Comparison of ENCODE assay signal across 31 cellular contexts in the genomic region with DNA sequence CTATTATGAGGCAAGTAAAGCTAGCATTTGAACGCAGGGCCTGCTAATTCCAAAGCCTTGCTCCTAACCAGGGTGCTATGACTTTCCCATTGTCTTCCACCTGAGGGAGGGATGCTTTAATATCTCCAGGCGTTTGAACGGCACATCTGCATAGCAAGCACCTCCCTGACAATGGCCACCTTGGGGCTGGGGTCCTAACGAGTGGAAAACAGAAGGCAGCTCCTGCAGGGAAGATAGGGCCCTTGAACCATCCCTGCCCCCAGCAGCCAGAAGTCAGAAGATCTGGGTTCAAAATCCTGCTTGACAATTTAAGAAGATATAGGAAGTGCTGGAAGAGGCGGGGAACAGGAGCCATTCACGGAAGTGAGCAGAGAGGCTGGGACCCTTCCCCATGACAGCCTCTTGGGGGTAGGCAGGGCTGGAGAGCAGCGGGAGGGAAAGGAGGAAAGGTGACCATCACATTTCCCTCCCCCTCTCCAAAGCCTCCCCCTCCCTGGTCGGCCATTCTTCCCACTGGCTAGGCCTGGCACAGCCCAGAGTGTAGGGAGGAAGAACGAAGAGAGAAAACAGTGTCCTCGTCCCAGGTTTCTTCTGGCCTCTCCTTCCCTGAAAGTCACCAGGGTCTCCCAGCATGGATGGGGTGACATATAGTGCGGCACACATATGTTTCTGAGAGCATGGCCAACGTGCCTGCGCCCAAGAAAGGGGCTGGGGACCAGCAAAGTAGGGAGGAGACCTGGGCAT.
DNase-seq lines count a peak whose midpoint lies in the region; ATAC-seq, FAIRE-seq and TF ChIP-seq lines count a peak whose summit lies in the region.
"Had no signal": no experiment of that assay in that cellular context is flagged by ENCODE, and none has a peak within 500 bp of the region (broad histone marks: within the 10 kb centered on the region; RNA-seq: fewer than 3 reads in every experiment).

No MANE protein-coding gene starts in this region.

- 89% methylated on average over 13 of the region's 13 CpGs for WGBS in right cardiac atrium

- H3K4me1 ChIP-seq in left ventricle myocardium inferior (peaks cover 26% of the 10 kb centered on the region), right cardiac atrium (ENCODE audit: control insufficient read depth, insufficient read depth, low read length) (peaks cover 5% of the 10 kb centered on the region), osteoblast (ENCODE audit: insufficient read depth, low read length) (peaks cover 15% of the 10 kb centered on the region)
- H3K4me1 ChIP-seq: foreskin keratinocyte, thyroid gland had no signal

- ATAC-seq in right cardiac atrium (no peak), HG02678 (IDR thresholded peaks at IDR 0.05; ENCODE audit: unreplicated experiment) (no peak)
- ATAC-seq: activated CD8-positive, alpha-beta T cell treated with anti-CD3 and anti-CD28 coated beads, Interleukin-2, amount 10 ng/mL, durations not matched to agents 7 days and 5 days; CD8-positive, alpha-beta T cell; foreskin keratinocyte; left colon; Panc1; stimulated activated naive CD8-positive, alpha-beta T cell treated with anti-CD3 and anti-CD28 coated beads, Interleukin-15, amount 100 ng/mL, for 72 hours had no signal

- intact Hi-C loops in left ventricle myocardium inferior (cut with micrococcal nuclease), result loop anchor here (10.0 kb wide), 1 partner anchor 164 kb away; no protein-coding TSS in a partner anchor
- intact Hi-C loops in right cardiac atrium (cut with DNase I), result loop anchor here (5.0 to 10.0 kb wide), 4 partner anchors 96 to 186 kb away; no protein-coding TSS in a partner anchor

- peak overlapping the region; percentile 74 for H3K27ac ChIP-seq in left ventricle myocardium inferior (replicated peaks)
- H3K27ac ChIP-seq in right cardiac atrium (ENCODE audit: low read length), result no peak overlapping the region
- H3K27ac ChIP-seq in osteoblast (ENCODE audit: low read depth, low read length), result peak overlapping the region; percentile 69
- H3K27ac ChIP-seq: esophagus muscularis mucosa, foreskin keratinocyte, ovary had no signal

- DNase-seq in left ventricle myocardium inferior, result no peak
- no peak for DNase-seq in right cardiac atrium
- DNase-seq in bronchial epithelial cell (ENCODE audit: low read depth), result no peak
- no peak for DNase-seq in osteoblast (ENCODE audit: insufficient read length, low spot score, missing footprints)
- peak; percentile 15 for DNase-seq in ureter (ENCODE audit: low spot score)
- DNase-seq in GM20000 (ENCODE audit: low spot score), result no peak
- DNase-seq in germinal center (ENCODE audit: low spot score), result no peak
- DNase-seq: activated CD4-positive, alpha-beta T cell treated with anti-CD3 and anti-CD28 coated beads for 1 hour; activated CD8-positive, alpha-beta T cell treated with anti-CD3 and anti-CD28 coated beads, Interleukin-2, amount 10 ng/mL, durations not matched to agents 7 days and 5 days; activated gamma-delta T cell; activated T-cell treated with anti-CD3 and anti-CD28 coated beads, Interleukin-2, amount 50 U/mL, for 1 hour; dermis blood vessel endothelial cell; DMS 273 treated with DMSO at 0.1 percent for 48 hours; EL; foreskin keratinocyte; left colon; NCI-H1048; NCI-H748 treated with DMSO at 0.1 percent for 48 hours; nephron progenitor cell; SHP77 treated with DMSO at 0.1 percent for 48 hours; stimulated activated CD4-positive, alpha-beta T cell treated with anti-CD3 and anti-CD28 coated beads, Interleukin-12 subunit alpha, Interleukin-12 subunit beta, amount 100 ng/mL, for 4 hours; stimulated activated CD4-positive, alpha-beta T cell treated with anti-CD3 and anti-CD28 coated beads, Interleukin-2, amount 100 ng/mL, for 48 hours; thyroid gland had no signal

- H3K79me2 ChIP-seq in osteoblast (ENCODE audit: insufficient read depth, low read length), result no peaks in the 10 kb centered on the region

- H3K9me3 ChIP-seq in left ventricle myocardium inferior (replicated peaks) (no peaks in the 10 kb centered on the region), right cardiac atrium (ENCODE audit: control insufficient read depth, low read length) (no peaks in the 10 kb centered on the region), osteoblast (ENCODE audit: low read depth, low read length) (no peaks in the 10 kb centered on the region)
- H3K9me3 ChIP-seq: esophagus muscularis mucosa, heart left ventricle, ovary, thyroid gland had no signal

- no peak overlapping the region for H2AFZ ChIP-seq in osteoblast (ENCODE audit: low read length)

- FAIRE-seq in bronchial epithelial cell (lab: Jason Lieb, UNC), result peak; percentile 18
- FAIRE-seq: endometrium had no signal

- peaks cover 7% of the 10 kb centered on the region for H4K20me1 ChIP-seq in osteoblast (ENCODE audit: insufficient read depth, low read length)

- no peak for TF ChIP-seq CTCF in left ventricle myocardium inferior (IDR thresholded peaks at IDR 0.05; ENCODE audit: borderline replicate concordance)
- no peak for TF ChIP-seq CTCF in bronchial epithelial cell (IDR thresholded peaks at IDR 0.05; ENCODE audit: insufficient read depth, low read length, severe bottlenecking)
- no peak for TF ChIP-seq CTCF in osteoblast (IDR thresholded peaks at IDR 0.05; ENCODE audit: extremely low read depth, low read depth, low read length)
- no peak for TF ChIP-seq CTCF in GM20000 (IDR thresholded peaks at IDR 0.05; ENCODE audit: extremely low read depth, missing control alignments)

- H3K27me3 ChIP-seq in left ventricle myocardium inferior (ENCODE audit: low read depth), result no peaks in the 10 kb centered on the region
- no peaks in the 10 kb centered on the region for H3K27me3 ChIP-seq in right cardiac atrium (ENCODE audit: control insufficient read depth, insufficient read depth)
- no peaks in the 10 kb centered on the region for H3K27me3 ChIP-seq in bronchial epithelial cell (ENCODE audit: control insufficient read depth, insufficient read depth, low read length)
- H3K27me3 ChIP-seq in osteoblast (ENCODE audit: insufficient read depth, low read length), result no peaks in the 10 kb centered on the region
- H3K27me3 ChIP-seq: esophagus muscularis mucosa, foreskin keratinocyte, heart left ventricle, ovary, thyroid gland had no signal

- peaks cover 17% of the 10 kb centered on the region for H3K36me3 ChIP-seq in left ventricle myocardium inferior
- peaks cover 2% of the 10 kb centered on the region for H3K36me3 ChIP-seq in bronchial epithelial cell (ENCODE audit: control insufficient read depth, insufficient read depth, low read length)
- H3K36me3 ChIP-seq in osteoblast (ENCODE audit: insufficient read depth, low read length), result peaks cover 4% of the 10 kb centered on the region
- H3K36me3 ChIP-seq: ovary, thyroid gland had no signal

- peak overlapping the region; percentile 28 for H3K4me2 ChIP-seq in osteoblast (ENCODE audit: insufficient read depth, low read length)

- no peak overlapping the region for H3K4me3 ChIP-seq in left ventricle myocardium inferior
- H3K4me3 ChIP-seq in right cardiac atrium (ENCODE audit: low read length), result no peak overlapping the region
- no peak overlapping the region for H3K4me3 ChIP-seq in bronchial epithelial cell (ENCODE audit: low read depth, low read length)
- no peak overlapping the region for H3K4me3 ChIP-seq in osteoblast (ENCODE audit: insufficient read depth, low read length)
- H3K4me3 ChIP-seq: esophagus muscularis mucosa, heart left ventricle, ovary, thyroid gland had no signal
